In genomic region chr6:43738267-43738676, GRCh38 we compare ENCODE assay signal across 20 cellular contexts. TPM values are rescaled to one million over a fixed set of nuclear protein-coding genes. Genes with fewer than 3 reads are reported as not detected.
DNase-seq lines count a peak whose midpoint lies in the region; ATAC-seq and TF ChIP-seq lines count a peak whose summit lies in the region.
"Had no signal": no experiment of that assay in that cellular context is flagged by ENCODE, and none has a peak within 500 bp of the region (broad histone marks: within the 10 kb centered on the region; RNA-seq: fewer than 3 reads in every experiment).

No MANE protein-coding gene starts in this region.

- TF ChIP-seq CTCF in Caco-2 (IDR thresholded peaks at IDR 0.05; ENCODE audit: insufficient read depth in 1 of 2, low read depth in 1 of 2, low read length in 1 of 2, severe bottlenecking in 1 of 2, unreplicated experiment in 1 of 2) = no peak
- TF ChIP-seq CTCF in HEK293 (tag by site-specific recombination; IDR thresholded peaks at IDR 0.05) = no peak
- TF ChIP-seq CTCF in chondrocyte (IDR thresholded peaks at IDR 0.05) = no peak
- no peak for TF ChIP-seq CTCF in nephron progenitor cell (IDR thresholded peaks at IDR 0.05)
- TF ChIP-seq CTCF in GM23338 (conservative IDR thresholded peaks at IDR 0.05; ENCODE audit: low read depth in 2 of 2) = no peak

- H3K27me3 ChIP-seq in Caco-2 (replicated peaks; ENCODE audit: control insufficient read depth, insufficient read depth, low read length) = no peaks in the 10 kb centered on the region
- H3K27me3 ChIP-seq in GM23338 (ENCODE audit: insufficient read depth) = no peaks in the 10 kb centered on the region
- H3K27me3 ChIP-seq: colonic mucosa, uterus had no signal

- H3K27me3 Mint-ChIP-seq in Caco-2 (ENCODE audit: insufficient read depth, unreplicated experiment) = no peaks in the 10 kb centered on the region
- peaks cover under 1% of the 10 kb centered on the region for H3K27me3 Mint-ChIP-seq in chondrocyte (ENCODE audit: low read depth)
- peaks cover 11% of the 10 kb centered on the region for H3K27me3 Mint-ChIP-seq in nephron progenitor cell (ENCODE audit: low read depth, poor library complexity)
- peaks cover 9% of the 10 kb centered on the region for H3K27me3 Mint-ChIP-seq in GM23338 (ENCODE audit: insufficient read depth, low read depth, poor library complexity)
- H3K27me3 Mint-ChIP-seq: activated naive CD8-positive, alpha-beta T cell; IgD-negative memory B cell had no signal

- no TSS peak for BruUV-seq in Caco-2 (replicated peaks; lab: Mats Ljungman, UMichigan)

- no peak overlapping the region for H3K4me2 ChIP-seq in GM23338
- H3K4me2 ChIP-seq: SK-N-SH had no signal

- no peaks in the 10 kb centered on the region for H3K4me1 ChIP-seq in Caco-2
- no peaks in the 10 kb centered on the region for H3K4me1 ChIP-seq in HEK293 (ENCODE audit: control insufficient read depth, insufficient read depth, low read length)
- H3K4me1 ChIP-seq in GM23338 (ENCODE audit: insufficient read depth) = no peaks in the 10 kb centered on the region
- H3K4me1 ChIP-seq: colonic mucosa, HAP-1, uterus had no signal

- H3K4me3 Mint-ChIP-seq in Caco-2 (ENCODE audit: unreplicated experiment) (no peak overlapping the region), chondrocyte (ENCODE audit: unreplicated experiment) (no peak overlapping the region), nephron progenitor cell (no peak overlapping the region), GM23338 (no peak overlapping the region)
- H3K4me3 Mint-ChIP-seq: activated naive CD8-positive, alpha-beta T cell; activated T-cell treated with anti-CD3 and anti-CD28 coated beads, Interleukin-2, amount 50 U/mL, for 4 hours; endodermal cell; IgD-negative memory B cell; WTC11 had no signal

- CTCF ChIA-PET in Caco-2 (lab: Charles Lee) = interaction anchor here (1.1 kb wide), 1 partner anchor 337 kb away, joined by 3 read pairs; no protein-coding TSS in a partner anchor
- CTCF ChIA-PET in HEK293 (lab: Yijun Ruan, JAX) = interaction anchor here (1.0 to 3.1 kb wide), 3 partner anchors 14 to 129 kb away, joined by 3 to 10 read pairs (median 3); no protein-coding TSS in a partner anchor

- H3K36me3 Mint-ChIP-seq in Caco-2 (ENCODE audit: insufficient read depth, unreplicated experiment) = no peaks in the 10 kb centered on the region
- H3K36me3 Mint-ChIP-seq in chondrocyte (ENCODE audit: low read depth) = no peaks in the 10 kb centered on the region
- no peaks in the 10 kb centered on the region for H3K36me3 Mint-ChIP-seq in nephron progenitor cell (ENCODE audit: low read depth)
- H3K36me3 Mint-ChIP-seq in GM23338 (ENCODE audit: low read depth) = no peaks in the 10 kb centered on the region
- H3K36me3 Mint-ChIP-seq: activated naive CD8-positive, alpha-beta T cell; IgD-negative memory B cell; WTC11 had no signal

- no peak overlapping the region for H3K27ac ChIP-seq in HEK293 (ENCODE audit: extremely low read depth, low read depth, low read length)
- H3K27ac ChIP-seq in GM23338 (ENCODE audit: low read depth) = no peak overlapping the region
- H3K27ac ChIP-seq: colonic mucosa, uterus had no signal

- no peaks in the 10 kb centered on the region for H4K20me1 ChIP-seq in GM23338 (replicated peaks; ENCODE audit: insufficient read depth)

- H3K4me1 Mint-ChIP-seq in Caco-2 (ENCODE audit: low read depth, unreplicated experiment) (peaks cover 6% of the 10 kb centered on the region), chondrocyte (ENCODE audit: low read depth) (no peaks in the 10 kb centered on the region), nephron progenitor cell (peaks cover 70% of the 10 kb centered on the region), GM23338 (peaks cover 24% of the 10 kb centered on the region)

- peak overlapping the region; percentile 20 for H3K27ac Mint-ChIP-seq in Caco-2 (ENCODE audit: unreplicated experiment)
- H3K27ac Mint-ChIP-seq in chondrocyte (ENCODE audit: unreplicated experiment) = peak overlapping the region; percentile 17
- H3K27ac Mint-ChIP-seq in nephron progenitor cell = peak overlapping the region; percentile 1
- H3K27ac Mint-ChIP-seq in GM23338 = no peak overlapping the region; the same call in 1 of the 2 replicates
- H3K27ac Mint-ChIP-seq: activated naive CD8-positive, alpha-beta T cell; endodermal cell had no signal

- POLR2A ChIA-PET in Caco-2 (lab: Charles Lee) (no interaction called here), HEK293 (lab: Yijun Ruan, JAX) (interaction anchor here (0.7 to 1.6 kb wide), 2 partner anchors 32 to 70 kb away, joined by 3 to 6 read pairs; partner anchors contain the start of gene VEGFA)

- H3K9me3 Mint-ChIP-seq in Caco-2 (ENCODE audit: unreplicated experiment) (no peaks in the 10 kb centered on the region), chondrocyte (ENCODE audit: low read depth) (no peaks in the 10 kb centered on the region), nephron progenitor cell (peaks cover 1% of the 10 kb centered on the region), GM23338 (no peaks in the 10 kb centered on the region)
- H3K9me3 Mint-ChIP-seq: activated T-cell treated with anti-CD3 and anti-CD28 coated beads, Interleukin-2, amount 50 U/mL, for 4 hours; IgD-negative memory B cell had no signal

- no peaks in the 10 kb centered on the region for H3K79me2 ChIP-seq in GM23338 (replicated peaks; ENCODE audit: insufficient read depth)

- no peaks in the 10 kb centered on the region for H3F3A ChIP-seq in GM23338 (replicated peaks; ENCODE audit: low read depth)

- no peak for ATAC-seq in GM23338
- ATAC-seq: activated T-cell treated with anti-CD3 and anti-CD28 coated beads, Interleukin-2, amount 50 U/mL, for 4 hours had no signal

- H2AFZ ChIP-seq in GM23338 = no peak overlapping the region

- H3K4me3 ChIP-seq in Caco-2 (ENCODE audit: low read depth, low read length) = no peak overlapping the region
- H3K4me3 ChIP-seq in HEK293 (ENCODE audit: low read depth, low read length) = no peak overlapping the region
- no peak overlapping the region for H3K4me3 ChIP-seq in GM23338
- H3K4me3 ChIP-seq: colonic mucosa, HAP-1, uterus had no signal

- intact Hi-C loops in Caco-2 (cut with micrococcal nuclease; ENCODE audit: unreplicated experiment) = no loop called here

- no peaks in the 10 kb centered on the region for H3K9me2 ChIP-seq in GM23338 (ENCODE audit: insufficient read depth)
- H3K9me2 ChIP-seq: SK-N-SH had no signal

- H3K9me3 ChIP-seq in Caco-2 = no peaks in the 10 kb centered on the region
- H3K9me3 ChIP-seq in HEK293 (ENCODE audit: control insufficient read depth, insufficient read depth, low read depth, low read length) = no peaks in the 10 kb centered on the region
- H3K9me3 ChIP-seq: colonic mucosa, HAP-1, SK-N-SH, uterus had no signal

- H3K36me3 ChIP-seq in Caco-2 (ENCODE audit: control insufficient read depth, insufficient read depth, low read length) (no peaks in the 10 kb centered on the region), HEK293 (ENCODE audit: control insufficient read depth in 2 of 2, insufficient read depth in 1 of 2, low read length in 2 of 2) (no peaks in the 10 kb centered on the region), GM23338 (ENCODE audit: insufficient read depth) (no peaks in the 10 kb centered on the region)
- H3K36me3 ChIP-seq: colonic mucosa, HAP-1, uterus had no signal

- DNase-seq in Caco-2 = no peak
- DNase-seq in chondrocyte (ENCODE audit: low spot score) = no peak
- DNase-seq in nephron progenitor cell = no peak
- no peak for DNase-seq in GM23338 (ENCODE audit: low spot score)
- no peak for DNase-seq in NCI-H2171 (lab: John Stamatoyannopoulos, UW)
- DNase-seq in NCI-H2171 treated with DMSO at 0.1 percent for 48 hours (lab: John Stamatoyannopoulos, UW) = no peak
- DNase-seq in activated CD4-positive, CD25-positive, alpha-beta regulatory T cell treated with anti-CD3 and anti-CD28 coated beads, Interleukin-2, amount 50 U/mL, for 72 hours = no peak
- DNase-seq: activated T-cell treated with anti-CD3 and anti-CD28 coated beads, Interleukin-2, amount 50 U/mL, for 4 hours; colonic mucosa; NCI-H1417; NCI-H2107; NCI-H526 had no signal

TF ChIP-seq in HEK293, 187 proteins besides CTCF, POLR2A, EP300 and RAD21 (continues in another document):
- TF ChIP-seq ZNF670 (tag by site-specific recombination; IDR thresholded peaks at IDR 0.05; ENCODE audit: low read depth) (peak; percentile 43; the same call in 1 of the 2 replicates), ZNF146 (tag by site-specific recombination; IDR thresholded peaks at IDR 0.05) (0 out of 2 replicates have a peak, but pooled peaks have one; percentile 2), ZNF239 (tag by site-specific recombination; IDR thresholded peaks at IDR 0.05) (peak; percentile 59; the same call in 1 of the 2 replicates), ZNF785 (tag by site-specific recombination; IDR thresholded peaks at IDR 0.05) (0 out of 2 replicates have a peak, but pooled peaks have one; percentile 44), ZNF10 (tag by site-specific recombination; IDR thresholded peaks at IDR 0.05) (no peak)

TF ChIP-seq in GM23338, 12 proteins besides CTCF, POLR2A, EP300 and RAD21 (continues in another document):
- no peak for TF ChIP-seq ZNF114 (CRISPR knock-in tag; IDR thresholded peaks at IDR 0.05)
- TF ChIP-seq JUNB (IDR thresholded peaks at IDR 0.05; ENCODE audit: unreplicated experiment) = no peak
- no peak for TF ChIP-seq CREB1 (CRISPR knock-in tag; IDR thresholded peaks at IDR 0.05; ENCODE audit: low read depth)
- no peak for TF ChIP-seq EZH2 (IDR thresholded peaks at IDR 0.05; ENCODE audit: low read depth, unreplicated experiment)
- no peak for TF ChIP-seq POLR2AphosphoS5 (IDR thresholded peaks at IDR 0.05; ENCODE audit: low read depth)

RNA-seq across cellular contexts. Expression of gene VEGFA, which starts 31.7 kb away (rescaled TPM):
- total RNA-seq in Caco-2 (2022) = 172 and 174 TPM in 2 replicates
- total RNA-seq in chondrocyte = 24.8 to 139 TPM (median 137 TPM) in 3 replicates
- 55.9 and 61.1 TPM in 2 replicates for total RNA-seq in GM23338 (2014; rRNA removed; shearing (Covaris generic))
- polyA plus RNA-seq in GM23338 (2016; fragmentation: Nextera tagmentation; extraction: Ambion mirVana) = 10.9 and 13.3 TPM in 2 replicates

RNA-seq across cellular contexts. Expression of gene MRPS18A, which starts 50.7 kb away (rescaled TPM):
- total RNA-seq in Caco-2 (2022) (65.4 and 66.7 TPM in 2 replicates), chondrocyte (26.3 to 27.4 TPM (median 26.8 TPM) in 3 replicates)
- total RNA-seq in GM23338 (2014; rRNA removed; shearing (Covaris generic)) = 51.7 and 62.7 TPM in 2 replicates
- 58.6 and 58.9 TPM in 2 replicates for polyA plus RNA-seq in GM23338 (2016; fragmentation: Nextera tagmentation; extraction: Ambion mirVana)
